Comparison of ENCODE assay signal across 8 cellular contexts in genomic region chr10:95445837-95446347, GRCh38.
DNase-seq lines count a peak whose midpoint lies in the region; ATAC-seq and TF ChIP-seq lines count a peak whose summit lies in the region.

No MANE protein-coding gene starts in this region.

- no peak overlapping the region for H3K27ac Mint-ChIP-seq in immature natural killer cell

- H3K4me2 ChIP-seq in PC-3 (ENCODE audit: low read length): peak overlapping the region; percentile 67

- H3K9me3 Mint-ChIP-seq in immature natural killer cell: no peaks in the 10 kb centered on the region

- no peaks in the 10 kb centered on the region for H3K36me3 Mint-ChIP-seq in immature natural killer cell

- peak; percentile 80 for ATAC-seq in GM18868 (IDR thresholded peaks at IDR 0.05; ENCODE audit: unreplicated experiment)
- peak; percentile 65 for ATAC-seq in HG03571 (IDR thresholded peaks at IDR 0.05; ENCODE audit: unreplicated experiment)
- ATAC-seq in PC-3: peak; percentile 61

- peak overlapping the region; percentile 41; the same call in 1 of the 2 replicates for H2AFZ ChIP-seq in PC-3 (ENCODE audit: low read length)

- H3K27ac ChIP-seq in PC-3 (ENCODE audit: low read length): peak overlapping the region; percentile 31
- no peak overlapping the region for H3K27ac ChIP-seq in brain microvascular endothelial cell

- H3F3A ChIP-seq in PC-3 (ENCODE audit: low read length, unreplicated experiment): no peaks in the 10 kb centered on the region

- H3K4me1 ChIP-seq in PC-3 (ENCODE audit: insufficient read depth, low read length): peaks cover 17% of the 10 kb centered on the region

- no peaks in the 10 kb centered on the region for H3K9me3 ChIP-seq in PC-3 (ENCODE audit: low read length)

- H3K27me3 ChIP-seq in PC-3 (ENCODE audit: low read length) (no peaks in the 10 kb centered on the region), brain microvascular endothelial cell (replicated peaks) (no peaks in the 10 kb centered on the region)

- CTCF ChIA-PET in PC-3 (lab: Charles Lee): no interaction called here

- intact Hi-C loops in PC-3 (cut with micrococcal nuclease): loop anchor here (1.0 to 2.0 kb wide), 2 partner anchors 15 to 155 kb away; no protein-coding TSS in a partner anchor

- in situ Hi-C loops in brain microvascular endothelial cell (cut with HindIII; ENCODE audit: low pct_ligation_motif_present, low sequenced_read_pairs): no loop called here

- H3K27me3 Mint-ChIP-seq in immature natural killer cell (ENCODE audit: low read depth in 3 of 3): peaks cover 0 to 5% (median 2%) of the 10 kb centered on the region in 3 donors

- TF ChIP-seq CTCF in PC-3 (conservative IDR thresholded peaks at IDR 0.05; ENCODE audit: low read depth, low read length) (peak; percentile 78), brain microvascular endothelial cell (IDR thresholded peaks at IDR 0.05; ENCODE audit: low read depth, low read length, missing control alignments) (peak; percentile 89)

- no peaks in the 10 kb centered on the region for H4K20me1 ChIP-seq in PC-3 (ENCODE audit: low read length)

- no peaks in the 10 kb centered on the region for H3K79me2 ChIP-seq in PC-3 (ENCODE audit: low read length)

- H3K9ac ChIP-seq in PC-3 (ENCODE audit: low read length): no peak overlapping the region

- H3K9me2 ChIP-seq in PC-3 (replicated peaks; ENCODE audit: low read length): no peaks in the 10 kb centered on the region

- H3K4me1 Mint-ChIP-seq in immature natural killer cell: peaks cover 5 to 8% of the 10 kb centered on the region in 2 donors

- BruUV-seq in PC-3 (replicated peaks; lab: Mats Ljungman, UMichigan): no TSS peak

- H3K4me3 Mint-ChIP-seq in immature natural killer cell: no peak overlapping the region

- DNase-seq in COR-L47 (lab: John Stamatoyannopoulos, UW) (peak; percentile 5), PC-3 (peak; percentile 84), brain microvascular endothelial cell (peak; percentile 58), immature natural killer cell (peak; percentile 13 to 29 (median 22)), occipital lobe (lab: John Stamatoyannopoulos, UW) (no peak)
- DNase-seq in stimulated activated CD4-positive, alpha-beta T cell treated with anti-CD3 and anti-CD28 coated beads, Interleukin-1b, Interleukin-23, amount 100 ng/mL, for 48 hours: peak; percentile 32

- H3K36me3 ChIP-seq in PC-3 (ENCODE audit: low read depth, low read length) (no peaks in the 10 kb centered on the region), brain microvascular endothelial cell (replicated peaks) (no peaks in the 10 kb centered on the region)

- POLR2A ChIA-PET in PC-3 (lab: Charles Lee; ENCODE audit: unreplicated experiment): no interaction called here

- H3K4me3 ChIP-seq in PC-3 (ENCODE audit: low read length): no peak overlapping the region
- H3K4me3 ChIP-seq in brain microvascular endothelial cell (ENCODE audit: low read depth, low read length): no peak overlapping the region
